ENCODE assay signal across 2 cellular contexts in the genomic region with DNA sequence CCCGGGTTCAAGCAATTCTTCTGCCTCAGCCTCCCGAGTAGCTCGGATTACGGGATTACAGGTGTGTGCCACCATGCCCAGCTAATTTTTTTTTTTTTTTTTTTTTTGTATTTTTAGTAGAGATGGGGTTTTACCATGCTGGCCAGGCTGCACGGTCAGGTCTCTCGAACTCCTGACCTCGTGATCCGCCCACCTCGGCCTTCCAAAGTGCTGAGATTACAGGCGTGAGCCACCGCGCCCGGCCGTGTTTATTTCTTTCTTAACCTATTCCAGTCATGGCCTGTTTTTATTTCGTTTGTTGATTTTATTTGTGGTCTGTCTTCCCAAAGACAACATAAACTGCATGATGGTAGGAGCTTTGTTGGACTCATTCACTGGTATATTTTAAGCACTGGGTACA. TPM values are rescaled to one million over a fixed set of nuclear protein-coding genes. Genes with fewer than 3 reads are reported as not detected.
"Had no signal": no experiment of that assay in that cellular context is flagged by ENCODE, and none has a peak within 500 bp of the region (broad histone marks: within the 10 kb centered on the region; RNA-seq: fewer than 3 reads in every experiment).

No MANE protein-coding gene starts in this region.

RNA-seq across cellular contexts. Expression of a gene that starts 20.4 kb away (rescaled TPM):
- total RNA-seq: HT1080, IMR-90 had no signal
